ENCODE assay signal across 20 cellular contexts in genomic region chr12:132661972-132662371, GRCh38. TPM values are rescaled to one million over a fixed set of nuclear protein-coding genes. Genes with fewer than 3 reads are reported as not detected.
"Had no signal": no experiment of that assay in that cellular context is flagged by ENCODE, and none has a peak within 500 bp of the region (broad histone marks: within the 10 kb centered on the region; RNA-seq: fewer than 3 reads in every experiment).

No MANE protein-coding gene starts in this region.

- H3K9me3 ChIP-seq: ascending aorta, suprapubic skin, upper lobe of left lung had no signal

- H3K4me3 ChIP-seq: ascending aorta, lung, suprapubic skin, upper lobe of left lung had no signal

- H3K4me3 Mint-ChIP-seq: activated T-cell treated with anti-CD3 and anti-CD28 coated beads, Interleukin-2, amount 50 U/mL, for 24 hours; dendritic cell treated with granulocyte-macrophage colony-stimulating factor and Interleukin-4, amounts not matched to agents 40 ng/mL and 50 ng/mL, for 4 days; nephron; stimulated activated naive CD8-positive, alpha-beta T cell treated with anti-CD3 and anti-CD28 coated beads, Interleukin-15, Interleukin-2, amounts not matched to agents 100 ng/mL and 50 ng/mL, for 24 hours had no signal

- ATAC-seq: activated CD4-positive, CD25-positive, alpha-beta regulatory T cell treated with anti-CD3 and anti-CD28 coated beads, Interleukin-2, amount 50 U/mL, for 24 hours; left colon had no signal

- H3K27me3 Mint-ChIP-seq: activated T-cell treated with anti-CD3 and anti-CD28 coated beads, Interleukin-2, amount 50 U/mL, for 24 hours; dendritic cell treated with granulocyte-macrophage colony-stimulating factor and Interleukin-4, amounts not matched to agents 40 ng/mL and 50 ng/mL, for 4 days; stimulated activated naive CD8-positive, alpha-beta T cell treated with anti-CD3 and anti-CD28 coated beads, Interleukin-15, Interleukin-2, amounts not matched to agents 100 ng/mL and 50 ng/mL, for 24 hours had no signal

- H3K27ac Mint-ChIP-seq: activated T-helper 2 cell treated with anti-CD3 and anti-CD28 coated beads, Interferon-gamma antibody, Interleukin-2, Interleukin-4, amounts not matched to agents 10 μg/mL and 5 μg/mL and 100 μg/mL, durations not matched to agents 14 hours and 24 hours and 36 hours; dendritic cell treated with granulocyte-macrophage colony-stimulating factor and Interleukin-4, amounts not matched to agents 40 ng/mL and 50 ng/mL, for 4 days; nephron; stimulated activated naive CD8-positive, alpha-beta T cell treated with anti-CD3 and anti-CD28 coated beads, Interleukin-15, Interleukin-2, amounts not matched to agents 100 ng/mL and 50 ng/mL, for 24 hours had no signal

- DNase-seq: activated naive CD4-positive, alpha-beta T cell treated with Interleukin-2 at 50 U/mL for 16 hours; activated T-cell treated with anti-CD3 and anti-CD28 coated beads, Interleukin-2, amount 50 U/mL, for 24 hours; effector memory CD4-positive, alpha-beta T cell; foreskin fibroblast; hippocampal formation; left colon; nucleus accumbens; upper lobe of left lung had no signal

- H3K9me3 Mint-ChIP-seq: activated T-cell treated with anti-CD3 and anti-CD28 coated beads, Interleukin-2, amount 50 U/mL, for 24 hours; activated T-helper 2 cell treated with anti-CD3 and anti-CD28 coated beads, Interferon-gamma antibody, Interleukin-2, Interleukin-4, amounts not matched to agents 10 μg/mL and 5 μg/mL and 100 μg/mL, durations not matched to agents 14 hours and 24 hours and 36 hours; dendritic cell treated with granulocyte-macrophage colony-stimulating factor and Interleukin-4, amounts not matched to agents 40 ng/mL and 50 ng/mL, for 4 days; nephron; stimulated activated naive CD8-positive, alpha-beta T cell treated with anti-CD3 and anti-CD28 coated beads, Interleukin-15, Interleukin-2, amounts not matched to agents 100 ng/mL and 50 ng/mL, for 24 hours had no signal

- H3K4me1 Mint-ChIP-seq: nephron had no signal

- H3K27me3 ChIP-seq: ascending aorta, suprapubic skin, upper lobe of left lung had no signal

- H3K4me1 ChIP-seq: ascending aorta, suprapubic skin, upper lobe of left lung had no signal

- H3K27ac ChIP-seq: ascending aorta, suprapubic skin, upper lobe of left lung had no signal

RNA-seq across cellular contexts. Expression of gene P2RX2, which starts 43.4 kb away (rescaled TPM):
- total RNA-seq: activated T-helper 2 cell treated with anti-CD3 and anti-CD28 coated beads, Interferon-gamma antibody, Interleukin-2, Interleukin-4, amounts not matched to agents 10 μg/mL and 5 μg/mL and 100 μg/mL, durations not matched to agents 14 hours and 24 hours and 36 hours; ascending aorta; cerebellum; renal cortical epithelial cell; skeletal muscle tissue; suprapubic skin; T-helper 1 cell treated with Interleukin-12 subunit alpha and Interleukin-12 subunit beta and Interleukin-4 antibody, amounts not matched to agents 30 ng/mL and 1 ng/mL, for 36 hours had no signal

RNA-seq across cellular contexts. Expression of gene LRCOL1, which starts 51.6 kb away (rescaled TPM):
- total RNA-seq: activated T-helper 2 cell treated with anti-CD3 and anti-CD28 coated beads, Interferon-gamma antibody, Interleukin-2, Interleukin-4, amounts not matched to agents 10 μg/mL and 5 μg/mL and 100 μg/mL, durations not matched to agents 14 hours and 24 hours and 36 hours; ascending aorta; cerebellum; left colon; suprapubic skin; T-helper 1 cell treated with Interleukin-12 subunit alpha and Interleukin-12 subunit beta and Interleukin-4 antibody, amounts not matched to agents 30 ng/mL and 1 ng/mL, for 36 hours had no signal
